11 cellular contexts compared by ENCODE assay signal in genomic region chr13:113777311-113778260, GRCh38. TPM values are rescaled to one million over a fixed set of nuclear protein-coding genes. Genes with fewer than 3 reads are reported as not detected.
DNase-seq lines count a peak whose midpoint lies in the region; ATAC-seq lines count a peak whose summit lies in the region.
"Had no signal": no experiment of that assay in that cellular context is flagged by ENCODE, and none has a peak within 500 bp of the region (broad histone marks: within the 10 kb centered on the region; RNA-seq: fewer than 3 reads in every experiment).

No MANE protein-coding gene starts in this region.

- ATAC-seq in GM21423 (IDR thresholded peaks at IDR 0.05; ENCODE audit: unreplicated experiment) (no peak), T-helper 17 cell (no peak), GM18520 (IDR thresholded peaks at IDR 0.05; ENCODE audit: unreplicated experiment) (no peak)

- H3K4me1 Mint-ChIP-seq in T-helper 17 cell: no peaks in the 10 kb centered on the region

- H3K9me3 ChIP-seq in T-helper 17 cell (ENCODE audit: control insufficient read depth, low read length, poor library complexity, severe bottlenecking): no peaks in the 10 kb centered on the region
- H3K9me3 ChIP-seq: pancreas had no signal

- H3K36me3 Mint-ChIP-seq in T-helper 17 cell (ENCODE audit: low read depth): no peaks in the 10 kb centered on the region

- peaks cover 21% of the 10 kb centered on the region for H3K27me3 Mint-ChIP-seq in T-helper 17 cell

- H3K4me3 Mint-ChIP-seq in T-helper 17 cell: no peak overlapping the region

- H3K27ac Mint-ChIP-seq in T-helper 17 cell: no peak overlapping the region

- peak; percentile 17 for DNase-seq in stimulated activated CD4-positive, alpha-beta T cell treated with anti-CD3 and anti-CD28 coated beads, Interleukin-15, amount 100 ng/mL, for 24 hours
- no peak for DNase-seq in stimulated activated CD4-positive, alpha-beta T cell treated with anti-CD3 and anti-CD28 coated beads, Interleukin-1b, Interleukin-23, amount 100 ng/mL, for 48 hours
- DNase-seq in T1000 (lab: John Stamatoyannopoulos, UW) (peak; percentile 11), iPS-NIHi11 (ENCODE audit: low spot score) (peak; percentile 96), NCI-H510A (lab: John Stamatoyannopoulos, UW) (no peak), T-helper 17 cell (no peak)
- DNase-seq: dorsolateral prefrontal cortex, NCI-H1694 treated with DMSO at 0.1 percent for 48 hours, pancreas had no signal

RNA-seq across cellular contexts. Expression of gene TMEM255B, which starts 18.6 kb away (rescaled TPM):
- 1 to 10 TPM in 1 of 2 donors, under 1 TPM in 1; 0.86 to 1.4 TPM for total RNA-seq in T-helper 17 cell

Comparison
In these comparisons a context has a peak if more than half of its experiments do, and no peak if none do; other contexts are left out.
1. DNase-seq: peak in stimulated activated CD4-positive, alpha-beta T cell treated with anti-CD3 and anti-CD28 coated beads, Interleukin-15, amount 100 ng/mL, for 24 hours (single experiment), T1000 (single experiment) and iPS-NIHi11 (single experiment); none in stimulated activated CD4-positive, alpha-beta T cell treated with anti-CD3 and anti-CD28 coated beads, Interleukin-1b, Interleukin-23, amount 100 ng/mL, for 48 hours (single experiment), NCI-H510A (single experiment) and T-helper 17 cell (0 of 3).